17 cellular contexts compared by ENCODE assay signal in genomic region chr6:117557951-117558350, GRCh38.
"Had no signal": no experiment of that assay in that cellular context is flagged by ENCODE, and none has a peak within 500 bp of the region (broad histone marks: within the 10 kb centered on the region; RNA-seq: fewer than 3 reads in every experiment).

No MANE protein-coding gene starts in this region.

- ATAC-seq: esophagus mucosa had no signal

- H3K9me3 Mint-ChIP-seq: activated CD4-positive, alpha-beta memory T cell treated with anti-CD3 and anti-CD28 coated beads for 36 hours; activated naive CD4-positive, alpha-beta T cell treated with anti-CD3 and anti-CD28 coated beads, Interleukin-2, amount 10 ng/mL, durations not matched to agents 7 days and 5 days; activated T-cell treated with anti-CD3 and anti-CD28 coated beads, Interleukin-2, amount 50 U/mL, for 24 hours; naive B cell had no signal

- H3K4me1 Mint-ChIP-seq: activated naive CD4-positive, alpha-beta T cell treated with anti-CD3 and anti-CD28 coated beads, Interleukin-2, amount 10 ng/mL, durations not matched to agents 7 days and 5 days; naive B cell had no signal

- H2AFZ ChIP-seq: hepatocyte had no signal

- H3K27me3 Mint-ChIP-seq: activated CD4-positive, alpha-beta memory T cell treated with anti-CD3 and anti-CD28 coated beads for 36 hours; activated T-cell treated with anti-CD3 and anti-CD28 coated beads, Interleukin-2, amount 50 U/mL, for 24 hours; naive B cell had no signal

- H3K9me3 ChIP-seq: ascending aorta, pancreas, sigmoid colon, tibial nerve, vagina had no signal

- H3K4me3 ChIP-seq: ascending aorta, cardiac muscle cell, hepatocyte, pancreas, sigmoid colon, tibial nerve, vagina had no signal

- H3K4me3 Mint-ChIP-seq: activated CD4-positive, alpha-beta memory T cell treated with anti-CD3 and anti-CD28 coated beads for 36 hours; activated naive CD4-positive, alpha-beta T cell treated with anti-CD3 and anti-CD28 coated beads, Interleukin-2, amount 10 ng/mL, durations not matched to agents 7 days and 5 days; activated T-cell treated with anti-CD3 and anti-CD28 coated beads, Interleukin-2, amount 50 U/mL, for 24 hours; naive B cell had no signal

- H3K4me2 ChIP-seq: hepatocyte had no signal

- H3K79me2 ChIP-seq: hepatocyte had no signal

- H3K4me1 ChIP-seq: ascending aorta, pancreas, sigmoid colon, vagina had no signal

- H3K27ac ChIP-seq: ascending aorta, hepatocyte, pancreas, sigmoid colon, tibial nerve, vagina had no signal

- H3K36me3 ChIP-seq: vagina had no signal

- H3K27me3 ChIP-seq: ascending aorta, cardiac muscle cell, hepatocyte, pancreas, sigmoid colon, tibial nerve, vagina had no signal

- H3K27ac Mint-ChIP-seq: activated CD4-positive, alpha-beta memory T cell treated with anti-CD3 and anti-CD28 coated beads for 36 hours; activated naive CD4-positive, alpha-beta T cell treated with anti-CD3 and anti-CD28 coated beads, Interleukin-2, amount 10 ng/mL, durations not matched to agents 7 days and 5 days; activated T-cell treated with anti-CD3 and anti-CD28 coated beads, Interleukin-2, amount 50 U/mL, for 24 hours had no signal

- DNase-seq: activated CD4-positive, alpha-beta memory T cell treated with anti-CD3 and anti-CD28 coated beads for 36 hours; activated CD4-positive, alpha-beta T cell treated with anti-CD3 and anti-CD28 coated beads for 1 hour; activated naive CD4-positive, alpha-beta T cell treated with anti-CD3 and anti-CD28 coated beads, Interleukin-2, amount 10 ng/mL, durations not matched to agents 7 days and 5 days; activated T-cell treated with anti-CD3 and anti-CD28 coated beads, Interleukin-2, amount 50 U/mL, for 24 hours; islet precursor cell; naive B cell; pancreas; sigmoid colon; stimulated activated CD4-positive, alpha-beta T cell treated with anti-CD3 and anti-CD28 coated beads, Interleukin-4, amount 100 ng/mL, for 1 hour; stimulated activated naive CD4-positive, alpha-beta T cell; T1000 had no signal
